In genomic region chr1:148081205-148081604, GRCh38 we compare ENCODE assay signal across 7 cellular contexts.
DNase-seq lines count a peak whose midpoint lies in the region; ATAC-seq, FAIRE-seq and TF ChIP-seq lines count a peak whose summit lies in the region.
"Not testable (repeated sequence)": the region's sequence is repeated elsewhere in the genome, so short reads cannot be mapped to it uniquely, and the experiment has no call there.

No MANE protein-coding gene starts in this region.

- not testable (repeated sequence) for H3K79me2 ChIP-seq in K562 (ENCODE audit: control insufficient read depth, insufficient read depth, low read length)

- DNase-seq in T-helper 17 cell; K562 (ENCODE audit: extremely low read depth in 1 of 4, low spot score in 3 of 4); right cardiac atrium; natural killer cell treated with Interleukin-12 subunit alpha and Interleukin-12 subunit beta and Interleukin-15 and Interleukin-18, amount 100 ng/mL, for 72 hours (ENCODE audit: low spot score): not testable (repeated sequence)

- not testable (repeated sequence) for BruUV-seq in K562 (replicated peaks; lab: Mats Ljungman, UMichigan)

- no CpG with 5 or more reads among the region's 1 CpG for WGBS in K562 (ENCODE audit: insufficient coverage, low coverage, missing lambda C conversion rate)
- no CpG with 5 or more reads among the region's 1 CpG for WGBS in right cardiac atrium

- ATAC-seq in GM18511 (IDR thresholded peaks at IDR 0.05; ENCODE audit: unreplicated experiment) (peak; percentile 63), GM21825 (IDR thresholded peaks at IDR 0.05; ENCODE audit: unreplicated experiment) (peak; percentile 80), HG03108 (IDR thresholded peaks at IDR 0.05; ENCODE audit: unreplicated experiment) (peak; percentile 55), T-helper 17 cell (peak; percentile 81), K562 (peak; percentile 81), right cardiac atrium (peak; percentile 59 to 62)
- peak; percentile 78 to 80 for ATAC-seq in natural killer cell treated with Interleukin-12 subunit alpha and Interleukin-12 subunit beta and Interleukin-15 and Interleukin-18, amount 100 ng/mL, for 72 hours

- H3K9ac ChIP-seq in K562 (ENCODE audit: insufficient read depth in 1 of 2, low read depth in 2 of 2, low read length in 2 of 2), result not testable (repeated sequence)

- not testable (repeated sequence) for H3K36me3 Mint-ChIP-seq in T-helper 17 cell (ENCODE audit: low read depth); natural killer cell treated with Interleukin-12 subunit alpha and Interleukin-12 subunit beta and Interleukin-15 and Interleukin-18, amount 100 ng/mL, for 72 hours

- FAIRE-seq in K562 (lab: Jason Lieb, UNC), result peak; percentile 37

- not testable (repeated sequence) for TF ChIP-seq RAD21 in K562 (CRISPR knock-in tag; conservative IDR thresholded peaks at IDR 0.05 in 1 of 2, IDR thresholded peaks at IDR 0.05 in 1 of 2)

- not testable (repeated sequence) for H3K27ac ChIP-seq in K562 (ENCODE audit: extremely low read depth, low read depth, low read length); right cardiac atrium (ENCODE audit: low read length)

- not testable (repeated sequence) for H3K27ac Mint-ChIP-seq in T-helper 17 cell; natural killer cell treated with Interleukin-12 subunit alpha and Interleukin-12 subunit beta and Interleukin-15 and Interleukin-18, amount 100 ng/mL, for 72 hours

- not testable (repeated sequence) for H3K9me3 Mint-ChIP-seq in natural killer cell treated with Interleukin-12 subunit alpha and Interleukin-12 subunit beta and Interleukin-15 and Interleukin-18, amount 100 ng/mL, for 72 hours

- intact Hi-C loops in K562 (cut with micrococcal nuclease); right cardiac atrium (cut with DNase I): not testable (repeated sequence)

- not testable (repeated sequence) for H3K9me1 ChIP-seq in K562 (ENCODE audit: control insufficient read depth, insufficient read depth, low read length)

- not testable (repeated sequence) for TF ChIP-seq CTCF in K562 (IDR thresholded peaks at IDR 0.05 in 2 of 3, conservative IDR thresholded peaks at IDR 0.05 in 1 of 3; ENCODE audit: insufficient read depth in 2 of 3, low read depth in 1 of 3, low read length in 3 of 3)

- POLR2A ChIA-PET in K562 (lab: Yijun Ruan, JAX), result not testable (repeated sequence)

- H3K4me3 Mint-ChIP-seq in T-helper 17 cell; natural killer cell treated with Interleukin-12 subunit alpha and Interleukin-12 subunit beta and Interleukin-15 and Interleukin-18, amount 100 ng/mL, for 72 hours: not testable (repeated sequence)

- CTCF ChIA-PET in K562 (lab: Yijun Ruan, JAX; ENCODE audit: low intra/inter-chr PET ratio), result not testable (repeated sequence)

- H3K4me1 Mint-ChIP-seq in T-helper 17 cell; natural killer cell treated with Interleukin-12 subunit alpha and Interleukin-12 subunit beta and Interleukin-15 and Interleukin-18, amount 100 ng/mL, for 72 hours (ENCODE audit: low read depth in 2 of 2): not testable (repeated sequence)

- not testable (repeated sequence) for TF ChIP-seq POLR2A in K562 (conservative IDR thresholded peaks at IDR 0.05)

- not testable (repeated sequence) for H4K20me1 ChIP-seq in K562 (replicated peaks; ENCODE audit: control insufficient read depth, insufficient read depth, low read length)

- H3K4me1 ChIP-seq in K562 (replicated peaks in 1 of 2; ENCODE audit: control insufficient read depth in 2 of 2, insufficient read depth in 2 of 2, low read length in 2 of 2); right cardiac atrium (ENCODE audit: control insufficient read depth, insufficient read depth, low read length): not testable (repeated sequence)

- H3K9me3 ChIP-seq in T-helper 17 cell (ENCODE audit: control insufficient read depth, low read length, poor library complexity, severe bottlenecking); K562 (replicated peaks; ENCODE audit: control insufficient read depth, insufficient read depth, low read depth, low read length); right cardiac atrium (ENCODE audit: control insufficient read depth, low read length): not testable (repeated sequence)

- H3K36me3 ChIP-seq in K562 (ENCODE audit: control insufficient read depth, insufficient read depth, low read length), result not testable (repeated sequence)

- not testable (repeated sequence) for H3K4me2 ChIP-seq in K562 (ENCODE audit: insufficient read depth, low read length)

- not testable (repeated sequence) for H3K27me3 Mint-ChIP-seq in T-helper 17 cell; natural killer cell treated with Interleukin-12 subunit alpha and Interleukin-12 subunit beta and Interleukin-15 and Interleukin-18, amount 100 ng/mL, for 72 hours

- H2AFZ ChIP-seq in K562 (ENCODE audit: low read depth, low read length), result not testable (repeated sequence)

- in situ Hi-C loops in K562 (cut with MboI), result not testable (repeated sequence)

- not testable (repeated sequence) for H3K4me3 ChIP-seq in K562; right cardiac atrium (ENCODE audit: low read length)

- not testable (repeated sequence) for TF ChIP-seq EP300 in K562 (IDR thresholded peaks at IDR 0.05; ENCODE audit: low read length)

- not testable (repeated sequence) for H3K27me3 ChIP-seq in K562 (ENCODE audit: control insufficient read depth in 2 of 2, insufficient read depth in 2 of 2, low read length in 2 of 2); right cardiac atrium (ENCODE audit: control insufficient read depth, insufficient read depth)
